Comparison of ENCODE assay signal across 1 cellular context in genomic region chr20:2873747-2874041, GRCh38.
TF ChIP-seq lines count a peak whose summit lies in the region.

No MANE protein-coding gene starts in this region.

TF ChIP-seq in HepG2, 621 proteins besides CTCF, POLR2A, EP300 and RAD21 (continued from another document):
- TF ChIP-seq ZSCAN21 (CRISPR knock-in tag; IDR thresholded peaks at IDR 0.05; ENCODE audit: borderline replicate concordance) (no peak), MTA3 (CRISPR knock-in tag; IDR thresholded peaks at IDR 0.05) (no peak), ZNF572 (CRISPR knock-in tag; IDR thresholded peaks at IDR 0.05) (no peak), STAT6 (CRISPR knock-in tag; IDR thresholded peaks at IDR 0.05; ENCODE audit: borderline replicate concordance) (no peak), ZNF160 (CRISPR knock-in tag; IDR thresholded peaks at IDR 0.05) (no peak), NFKBIZ (CRISPR knock-in tag; IDR thresholded peaks at IDR 0.05) (no peak), MAFG (CRISPR knock-in tag; IDR thresholded peaks at IDR 0.05) (no peak), RFX1 (IDR thresholded peaks at IDR 0.05) (no peak), SMARCC2 (IDR thresholded peaks at IDR 0.05) (no peak), SATB2 (CRISPR knock-in tag; IDR thresholded peaks at IDR 0.05) (no peak), SCMH1 (CRISPR knock-in tag; IDR thresholded peaks at IDR 0.05; ENCODE audit: borderline replicate concordance) (no peak), ZNF619 (CRISPR knock-in tag; IDR thresholded peaks at IDR 0.05) (no peak), ZMYM3 (CRISPR knock-in tag; IDR thresholded peaks at IDR 0.05) (no peak), ZNF878 (CRISPR knock-in tag; IDR thresholded peaks at IDR 0.05) (no peak), REST (IDR thresholded peaks at IDR 0.05; ENCODE audit: borderline replicate concordance in 1 of 2, low read depth in 1 of 2, low read length in 2 of 2) (0 out of 4 replicates have a peak, but pooled peaks of 1 of the 2 experiments have one; percentile 6), THRA (CRISPR knock-in tag; IDR thresholded peaks at IDR 0.05; ENCODE audit: borderline replicate concordance) (no peak), ZNF562 (CRISPR knock-in tag; IDR thresholded peaks at IDR 0.05; ENCODE audit: borderline replicate concordance) (no peak), ZNF337 (CRISPR knock-in tag; IDR thresholded peaks at IDR 0.05; ENCODE audit: borderline replicate concordance, low read depth) (no peak), ZNF879 (CRISPR knock-in tag; IDR thresholded peaks at IDR 0.05) (peak; percentile 38; the same call in 1 of the 2 replicates), ZKSCAN8 (CRISPR knock-in tag; IDR thresholded peaks at IDR 0.05; ENCODE audit: borderline replicate concordance) (no peak), SRSF4 (IDR thresholded peaks at IDR 0.05; ENCODE audit: low read depth, low read length, poor library complexity, severe bottlenecking) (no peak), CSRNP1 (CRISPR knock-in tag; IDR thresholded peaks at IDR 0.05) (no peak), ZNF34 (CRISPR knock-in tag; IDR thresholded peaks at IDR 0.05; ENCODE audit: borderline replicate concordance) (no peak), GABPA (IDR thresholded peaks at IDR 0.05; ENCODE audit: low read depth, low read length) (no peak), GABPA (CRISPR knock-in tag; IDR thresholded peaks at IDR 0.05; ENCODE audit: low read depth) (no peak; the same call in 1 of the 2 replicates)
